32 cellular contexts compared by ENCODE assay signal in the genomic region with DNA sequence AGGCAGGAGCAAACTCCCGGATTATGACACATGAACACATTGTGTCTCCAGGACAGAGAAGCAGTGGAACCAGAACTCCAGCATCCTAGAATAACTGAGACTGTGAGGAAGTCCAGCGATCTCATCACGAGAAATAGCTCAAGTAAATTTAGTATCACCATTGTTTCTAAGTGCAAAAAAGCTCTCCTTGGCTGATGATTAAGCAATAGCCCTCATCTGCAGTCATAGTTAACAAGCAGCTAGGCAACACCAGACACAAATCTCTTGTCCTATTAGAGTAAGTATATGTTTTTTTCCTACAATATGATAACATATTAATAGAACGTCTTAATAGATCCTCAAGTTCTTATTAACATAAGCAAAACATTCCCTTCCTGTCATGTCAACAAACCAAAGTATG. TPM values are rescaled to one million over a fixed set of nuclear protein-coding genes. Genes with fewer than 3 reads are reported as not detected.
"Had no signal": no experiment of that assay in that cellular context is flagged by ENCODE, and none has a peak within 500 bp of the region (broad histone marks: within the 10 kb centered on the region; RNA-seq: fewer than 3 reads in every experiment).

No MANE protein-coding gene starts in this region.

- H3K9me3 Mint-ChIP-seq: activated naive CD4-positive, alpha-beta T cell treated with anti-CD3 and anti-CD28 coated beads, Interleukin-2, amount 50 U/mL, for 24 hours; activated naive CD8-positive, alpha-beta T cell treated with anti-CD3 and anti-CD28 coated beads, Interleukin-2, amount 50 U/mL, for 24 hours; activated T-helper 1 cell treated with anti-CD3 and anti-CD28 coated beads, Interleukin-12 subunit alpha, Interleukin-12 subunit beta, Interleukin-2, Interleukin-4 antibody, amounts not matched to agents 30 ng/mL and 10 ng/mL and 1 ng/mL, durations not matched to agents 14 hours and 24 hours and 36 hours; memory B cell; natural killer cell; neural progenitor cell had no signal

- H3K36me3 Mint-ChIP-seq: activated naive CD4-positive, alpha-beta T cell treated with anti-CD3 and anti-CD28 coated beads, Interleukin-2, amount 50 U/mL, for 24 hours; memory B cell; natural killer cell; neural progenitor cell had no signal

- H3K4me3 ChIP-seq: neural progenitor cell, right lobe of liver, skin epidermis, thoracic aorta had no signal

- H3K27me3 ChIP-seq: right lobe of liver had no signal

- H3K4me1 ChIP-seq: right lobe of liver had no signal

- H3K36me3 ChIP-seq: neural progenitor cell, right lobe of liver, thoracic aorta, WERI-Rb-1 had no signal

- ATAC-seq: activated CD4-positive, CD25-positive, alpha-beta regulatory T cell treated with anti-CD3 and anti-CD28 coated beads, Interleukin-2, amount 50 U/mL, for 24 hours; activated naive CD8-positive, alpha-beta T cell treated with anti-CD3 and anti-CD28 coated beads, Interleukin-2, amount 50 U/mL, for 24 hours; left colon; natural killer cell; right lobe of liver; stimulated activated naive CD8-positive, alpha-beta T cell treated with anti-CD3 and anti-CD28 coated beads, Interleukin-15, Interleukin-2, amounts not matched to agents 100 U/mL and 50 U/mL, for 24 hours had no signal

- H3K27ac Mint-ChIP-seq: activated naive CD4-positive, alpha-beta T cell treated with anti-CD3 and anti-CD28 coated beads, Interleukin-2, amount 50 U/mL, for 24 hours; activated naive CD8-positive, alpha-beta T cell treated with anti-CD3 and anti-CD28 coated beads, Interleukin-2, amount 50 U/mL, for 24 hours; activated T-helper 1 cell treated with anti-CD3 and anti-CD28 coated beads, Interleukin-12 subunit alpha, Interleukin-12 subunit beta, Interleukin-2, Interleukin-4 antibody, amounts not matched to agents 30 ng/mL and 10 ng/mL and 1 ng/mL, durations not matched to agents 14 hours and 24 hours and 36 hours; memory B cell; natural killer cell; neural progenitor cell had no signal

- H3K9me3 ChIP-seq: right lobe of liver, thoracic aorta had no signal

- DNase-seq: activated CD4-positive, alpha-beta T cell treated with anti-CD3 and anti-CD28 coated beads for 48 hours; activated CD4-positive, alpha-beta T cell treated with anti-CD3 and anti-CD28 coated beads, Interleukin-2, amount 50 U/mL, for 48 hours; activated CD8-positive, alpha-beta memory T cell treated with anti-CD3 and anti-CD28 coated beads for 24 hours; activated CD8-positive, alpha-beta memory T cell treated with anti-CD3 and anti-CD28 coated beads, Interleukin-2, amount 50 U/mL, for 4 hours; activated effector memory CD4-positive, alpha-beta T cell treated with anti-CD3 and anti-CD28 coated beads, Interleukin-2, amount 50 U/mL, for 16 hours; activated naive CD8-positive, alpha-beta T cell treated with anti-CD3 and anti-CD28 coated beads, Interleukin-2, amount 50 U/mL, for 24 hours; activated T-cell treated with anti-CD3 and anti-CD28 coated beads, Interleukin-2, amount 50 U/mL, for 1 hour; amygdala; central memory CD4-positive, alpha-beta T cell; dermis blood vessel endothelial cell; effector CD4-positive, alpha-beta T cell; foreskin melanocyte; left colon; natural killer cell; occipital lobe; right lobe of liver; stimulated activated CD4-positive, alpha-beta T cell treated with anti-CD3 and anti-CD28 coated beads, Interleukin-12 subunit alpha, Interleukin-12 subunit beta, amount 100 ng/mL, for 4 hours; stimulated activated CD4-positive, alpha-beta T cell treated with anti-CD3 and anti-CD28 coated beads, Interleukin-4, amount 100 ng/mL, for 1 hour; stimulated activated naive CD8-positive, alpha-beta T cell treated with anti-CD3 and anti-CD28 coated beads, Interleukin-15, Interleukin-2, amounts not matched to agents 100 U/mL and 50 U/mL, for 24 hours; WERI-Rb-1 had no signal

- H3K27ac ChIP-seq: epithelial cell of prostate, neural progenitor cell, right lobe of liver, skin epidermis, thoracic aorta, WERI-Rb-1 had no signal

- H3K4me3 Mint-ChIP-seq: activated naive CD4-positive, alpha-beta T cell treated with anti-CD3 and anti-CD28 coated beads, Interleukin-2, amount 50 U/mL, for 24 hours; activated naive CD8-positive, alpha-beta T cell treated with anti-CD3 and anti-CD28 coated beads, Interleukin-2, amount 50 U/mL, for 24 hours; activated T-helper 1 cell treated with anti-CD3 and anti-CD28 coated beads, Interleukin-12 subunit alpha, Interleukin-12 subunit beta, Interleukin-2, Interleukin-4 antibody, amounts not matched to agents 30 ng/mL and 10 ng/mL and 1 ng/mL, durations not matched to agents 14 hours and 24 hours and 36 hours; memory B cell; natural killer cell; neural progenitor cell had no signal

RNA-seq across cellular contexts. Expression of gene CFAP299, which starts 2.4 kb away (rescaled TPM):
- total RNA-seq: activated T-helper 1 cell treated with anti-CD3 and anti-CD28 coated beads, Interleukin-12 subunit alpha, Interleukin-12 subunit beta, Interleukin-2, Interleukin-4 antibody, amounts not matched to agents 30 ng/mL and 10 ng/mL and 1 ng/mL, durations not matched to agents 14 hours and 24 hours and 36 hours; left colon; lower leg skin; natural killer cell; posterior vena cava; right lobe of liver; subcutaneous adipose tissue; T-helper 1 cell treated with Interleukin-12 subunit alpha and Interleukin-12 subunit beta and Interleukin-4 antibody, amounts not matched to agents 30 ng/mL and 1 ng/mL, for 36 hours; thoracic aorta had no signal
